In the genomic region with DNA sequence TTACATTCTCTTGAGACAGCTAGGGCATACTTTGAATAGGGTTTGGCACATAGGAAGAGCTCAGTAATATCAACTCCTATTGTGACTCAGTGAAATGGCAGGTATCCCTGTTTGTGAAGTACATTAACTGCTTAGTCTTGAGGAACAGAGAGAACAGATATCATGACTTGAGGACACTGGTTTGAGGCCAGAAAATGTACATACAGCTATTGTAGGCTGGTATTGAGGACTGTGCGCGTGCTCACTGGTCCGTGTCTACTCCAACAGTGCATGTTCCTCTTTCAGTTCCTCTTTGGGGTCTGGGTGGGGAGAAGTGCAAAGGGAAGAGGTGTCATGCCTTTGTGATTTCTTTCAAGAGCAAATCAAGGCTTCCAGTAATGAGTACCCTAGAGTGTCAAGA, we compare ENCODE assay signal across 8 cellular contexts. TPM values are rescaled to one million over a fixed set of nuclear protein-coding genes. Genes with fewer than 3 reads are reported as not detected.
A peak's percentile ranks its signal among the peaks of the same experiment; 100 is the strongest.
DNase-seq lines count a peak whose midpoint lies in the region; ATAC-seq and TF ChIP-seq lines count a peak whose summit lies in the region.

No MANE protein-coding gene starts in this region.

- peak; percentile 95 for ATAC-seq in GM21526 (IDR thresholded peaks at IDR 0.05; ENCODE audit: low FRiP score, unreplicated experiment)
- peak; percentile 87 for ATAC-seq in Right ventricle myocardium superior (ENCODE audit: poor library complexity)

- H3K36me3 Mint-ChIP-seq in activated CD4-positive, alpha-beta T cell treated with anti-CD3 and anti-CD28 coated beads, Interleukin-2, amount 10 ng/mL, durations not matched to agents 24 days and 14 days (ENCODE audit: low read depth), result no peaks in the 10 kb centered on the region
- H3K36me3 Mint-ChIP-seq in chondrocyte (ENCODE audit: low read depth), result no peaks in the 10 kb centered on the region

- no peak overlapping the region for H3K27ac Mint-ChIP-seq in activated CD4-positive, alpha-beta T cell treated with anti-CD3 and anti-CD28 coated beads, Interleukin-2, amount 10 ng/mL, durations not matched to agents 24 days and 14 days
- no peak overlapping the region for H3K27ac Mint-ChIP-seq in chondrocyte (ENCODE audit: unreplicated experiment)

- H3K27me3 Mint-ChIP-seq in activated CD4-positive, alpha-beta T cell treated with anti-CD3 and anti-CD28 coated beads, Interleukin-2, amount 10 ng/mL, durations not matched to agents 24 days and 14 days, result peaks cover 2% of the 10 kb centered on the region
- no peaks in the 10 kb centered on the region for H3K27me3 Mint-ChIP-seq in chondrocyte (ENCODE audit: low read depth)

- no peak for TF ChIP-seq CTCF in chondrocyte (IDR thresholded peaks at IDR 0.05)

- H3K9me3 Mint-ChIP-seq in activated CD4-positive, alpha-beta T cell treated with anti-CD3 and anti-CD28 coated beads, Interleukin-2, amount 10 ng/mL, durations not matched to agents 24 days and 14 days, result no peaks in the 10 kb centered on the region
- H3K9me3 Mint-ChIP-seq in chondrocyte (ENCODE audit: low read depth), result peaks cover 12% of the 10 kb centered on the region

- no peaks in the 10 kb centered on the region for H3K4me1 Mint-ChIP-seq in activated CD4-positive, alpha-beta T cell treated with anti-CD3 and anti-CD28 coated beads, Interleukin-2, amount 10 ng/mL, durations not matched to agents 24 days and 14 days
- H3K4me1 Mint-ChIP-seq in chondrocyte (ENCODE audit: low read depth), result peaks cover 8% of the 10 kb centered on the region

- DNase-seq in GDM1 (lab: John Stamatoyannopoulos, UW), result peak; percentile 24
- DNase-seq in HT1080 (ENCODE audit: low read depth), result peak; percentile 64
- DNase-seq in Right ventricle myocardium superior, result peak; percentile 68
- DNase-seq in RKO (ENCODE audit: low spot score), result no peak
- DNase-seq in D341Med (ENCODE audit: low spot score), result no peak
- no peak for DNase-seq in activated CD4-positive, alpha-beta T cell treated with anti-CD3 and anti-CD28 coated beads, Interleukin-2, amount 10 ng/mL, durations not matched to agents 24 days and 14 days
- DNase-seq in chondrocyte (ENCODE audit: low spot score), result no peak

- no peak overlapping the region for H3K4me3 Mint-ChIP-seq in activated CD4-positive, alpha-beta T cell treated with anti-CD3 and anti-CD28 coated beads, Interleukin-2, amount 10 ng/mL, durations not matched to agents 24 days and 14 days
- no peak overlapping the region for H3K4me3 Mint-ChIP-seq in chondrocyte (ENCODE audit: unreplicated experiment)

- intact Hi-C loops in Right ventricle myocardium superior (cut with DNase I), result no loop called here
- intact Hi-C loops in activated CD4-positive, alpha-beta T cell treated with anti-CD3 and anti-CD28 coated beads, Interleukin-2, amount 10 ng/mL, durations not matched to agents 24 days and 14 days (cut with micrococcal nuclease), result no loop called here

RNA-seq across cellular contexts. Expression of gene TBC1D9, which starts 34.6 kb away (rescaled TPM):
- total RNA-seq in HT1080 (2014; rRNA removed; shearing (Covaris generic)), result 28.1 and 28.2 TPM in 2 replicates
- 16.1 and 18.5 TPM in 2 replicates for polyA plus RNA-seq in HT1080 (2015; cell fraction: cytosol; rRNA removed)
- 15.7 and 15.9 TPM in 2 replicates for polyA plus RNA-seq in HT1080 (2015; cell fraction: nucleus; rRNA removed)
- total RNA-seq in Right ventricle myocardium superior (10.0 TPM), chondrocyte (40.5 to 46.5 TPM (median 42.0 TPM) in 3 replicates)
- total RNA-seq in activated CD4-positive, alpha-beta T cell treated with anti-CD3 and anti-CD28 coated beads, Interleukin-2, amount 10 ng/mL, durations not matched to agents 24 days and 14 days, result not detected in 2 replicates

Comparison
In these comparisons a context has a peak if more than half of its experiments do, and no peak if none do; other contexts are left out.
1. DNase-seq: peak in GDM1 (single experiment), HT1080 (single experiment) and Right ventricle myocardium superior (single experiment); none in RKO (single experiment), D341Med (single experiment), activated CD4-positive, alpha-beta T cell treated with anti-CD3 and anti-CD28 coated beads, Interleukin-2, amount 10 ng/mL, durations not matched to agents 24 days and 14 days (single experiment) and chondrocyte (single experiment).
2. RNA of gene TBC1D9, which starts 34.6 kb away (total RNA-seq): 40.5 to 46.5 TPM in chondrocyte, 28.1 to 28.2 TPM in HT1080 and 10.0 TPM in Right ventricle myocardium superior (single experiment); not detected in activated CD4-positive, alpha-beta T cell treated with anti-CD3 and anti-CD28 coated beads, Interleukin-2, amount 10 ng/mL, durations not matched to agents 24 days and 14 days; every median in the first group is over 10 times any median in the second.